ENCODE assay signal across 11 cellular contexts in the genomic region with DNA sequence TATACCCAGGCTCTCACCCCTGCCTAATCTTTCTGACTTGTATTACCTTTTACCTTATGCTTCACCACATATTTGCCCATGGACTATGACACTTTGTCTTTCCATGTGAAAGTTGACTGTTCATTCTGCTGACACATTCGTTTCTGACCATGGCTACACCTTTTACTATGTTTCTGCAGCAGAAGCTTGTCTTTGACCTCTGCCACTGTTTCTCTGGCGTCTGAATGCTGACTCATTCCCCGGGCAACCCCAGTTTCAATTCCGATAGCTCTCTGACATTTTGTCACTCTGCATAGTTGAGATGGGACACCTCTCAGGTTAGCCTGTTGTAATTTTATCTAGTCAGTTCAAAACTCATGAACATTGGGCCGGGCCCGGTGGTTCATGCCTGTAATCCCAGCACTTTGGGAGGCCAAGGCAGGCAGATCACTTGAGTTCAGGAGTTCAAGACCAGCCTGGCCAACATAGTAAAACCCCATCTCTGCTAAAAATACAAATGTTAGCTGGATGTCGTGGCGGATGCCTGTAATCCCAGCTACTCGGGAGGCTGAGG. TPM values are rescaled to one million over a fixed set of nuclear protein-coding genes. Genes with fewer than 3 reads are reported as not detected.
DNase-seq lines count a peak whose midpoint lies in the region; ATAC-seq and TF ChIP-seq lines count a peak whose summit lies in the region.
"Had no signal": no experiment of that assay in that cellular context is flagged by ENCODE, and none has a peak within 500 bp of the region (broad histone marks: within the 10 kb centered on the region; RNA-seq: fewer than 3 reads in every experiment).

No MANE protein-coding gene starts in this region.

- H2AK5ac ChIP-seq in IMR-90 (ENCODE audit: low read depth, low read length): no peak overlapping the region

- no peaks in the 10 kb centered on the region for H3K79me1 ChIP-seq in IMR-90 (ENCODE audit: low read depth in 1 of 2, low read length in 2 of 2)

- H3K36me3 Mint-ChIP-seq in osteocyte (ENCODE audit: unreplicated experiment): no peaks in the 10 kb centered on the region

- no peak for TF ChIP-seq RAD21 in IMR-90 (IDR thresholded peaks at IDR 0.05; ENCODE audit: low read length)

- no peak overlapping the region for H3K18ac ChIP-seq in IMR-90 (ENCODE audit: low read depth, low read length)

- no peak for TF ChIP-seq POLR2A in IMR-90 (IDR thresholded peaks at IDR 0.05; ENCODE audit: low read depth, low read length)
- TF ChIP-seq POLR2A in esophagus squamous epithelium (IDR thresholded peaks at IDR 0.05): no peak

- ATAC-seq in GM19463 (IDR thresholded peaks at IDR 0.05; ENCODE audit: unreplicated experiment) (peak; percentile 73), IMR-90 (ENCODE audit: low read depth) (no peak)

- H4K20me1 ChIP-seq in IMR-90 (ENCODE audit: insufficient read depth, low read length): no peaks in the 10 kb centered on the region

- H3K27me3 Mint-ChIP-seq in osteocyte (ENCODE audit: unreplicated experiment): peaks cover 4% of the 10 kb centered on the region

- no peak overlapping the region for H3K9ac ChIP-seq in IMR-90 (ENCODE audit: low read depth, low read length)

- no peaks in the 10 kb centered on the region for H3K9me3 ChIP-seq in IMR-90 (ENCODE audit: control insufficient read depth, insufficient read depth, low read length)
- no peaks in the 10 kb centered on the region for H3K9me3 ChIP-seq in esophagus squamous epithelium

- H3K27me3 ChIP-seq in IMR-90 (ENCODE audit: control insufficient read depth, insufficient read depth, low read length): no peaks in the 10 kb centered on the region
- H3K27me3 ChIP-seq in esophagus squamous epithelium: no peaks in the 10 kb centered on the region

- H3K56ac ChIP-seq in IMR-90 (ENCODE audit: extremely low read depth, insufficient read depth, low read length): no peak overlapping the region

- peak overlapping the region; percentile 49 for H2AFZ ChIP-seq in IMR-90 (replicated peaks; ENCODE audit: low read length, poor library complexity)

- intact Hi-C loops in IMR-90 (cut with micrococcal nuclease): no loop called here
- intact Hi-C loops in esophagus squamous epithelium (cut with DNase I): no loop called here

- H2BK20ac ChIP-seq in IMR-90 (ENCODE audit: low read depth, low read length): no peak overlapping the region

- H2AK9ac ChIP-seq in IMR-90 (replicated peaks; ENCODE audit: low read depth, low read length, poor library complexity): no peak overlapping the region

- WGBS in IMR-90 (ENCODE audit: extremely low coverage in 2 of 2, insufficient read length in 1 of 2), 2 experiments: 91% methylated on average over 6 of the region's 9 CpGs; no CpG with 5 or more reads in 1 of the 2 experiments
- WGBS in esophagus squamous epithelium, 2 donors: 68 to 83% methylated on average over 9 of the region's 9 CpGs

- no peak overlapping the region for H3K4me2 ChIP-seq in IMR-90 (ENCODE audit: low read depth, low read length)

- H3K27ac Mint-ChIP-seq in osteocyte (ENCODE audit: unreplicated experiment): no peak overlapping the region

- H3K27ac ChIP-seq in IMR-90 (ENCODE audit: insufficient read depth, low read length) (no peak overlapping the region), esophagus squamous epithelium (no peak overlapping the region)

- H2BK120ac ChIP-seq in IMR-90 (ENCODE audit: low read depth, low read length): no peak overlapping the region

- DNase-seq in GM12864 (ENCODE audit: low read depth) (peak; percentile 62), IMR-90 (no peak), iris pigment epithelial cell (ENCODE audit: low read depth) (peak; percentile 15), esophagus squamous epithelium (lab: John Stamatoyannopoulos, UW) (no peak), osteocyte (ENCODE audit: extremely low spot score, unreplicated experiment) (no peak), D341Med (ENCODE audit: low spot score) (no peak), GM03348 (ENCODE audit: low spot score) (no peak)
- DNase-seq: erythroblast had no signal

- no peak overlapping the region for H4K8ac ChIP-seq in IMR-90 (ENCODE audit: low read depth in 2 of 2, low read length in 2 of 2)

- dilution Hi-C loops in IMR-90 (cut with HindIII; ENCODE audit: low sequenced_read_pairs, unreplicated experiment): no loop called here

- H2BK15ac ChIP-seq in IMR-90 (ENCODE audit: low read depth, low read length): no peak overlapping the region

- H2BK5ac ChIP-seq in IMR-90 (ENCODE audit: low read depth, low read length, poor library complexity, severe bottlenecking): no peak overlapping the region

- H4K91ac ChIP-seq in IMR-90 (ENCODE audit: insufficient read depth, low read depth, low read length): no peak overlapping the region

- H3K4me1 ChIP-seq in IMR-90 (ENCODE audit: control insufficient read depth, insufficient read depth, low read length) (no peaks in the 10 kb centered on the region), esophagus squamous epithelium (peaks cover 0 to 13% (median 0%) of the 10 kb centered on the region in 3 donors)

- H3K9me3 Mint-ChIP-seq in osteocyte (ENCODE audit: unreplicated experiment): no peaks in the 10 kb centered on the region

- H3K4me3 ChIP-seq in GM12864 (ENCODE audit: low read depth, low read length): no peak overlapping the region
- no peak overlapping the region for H3K4me3 ChIP-seq in IMR-90 (ENCODE audit: insufficient read depth, low read depth, low read length)
- no peak overlapping the region for H3K4me3 ChIP-seq in esophagus squamous epithelium

- H3K4me1 Mint-ChIP-seq in osteocyte (ENCODE audit: unreplicated experiment): no peaks in the 10 kb centered on the region

- H3K36me3 ChIP-seq in IMR-90 (ENCODE audit: control insufficient read depth, insufficient read depth, low read length): no peaks in the 10 kb centered on the region
- no peaks in the 10 kb centered on the region for H3K36me3 ChIP-seq in esophagus squamous epithelium

- no peak overlapping the region for H4K5ac ChIP-seq in IMR-90 (ENCODE audit: low read depth, low read length)

- in situ Hi-C loops in IMR-90 (cut with MboI; ENCODE audit: low sequenced_read_pairs): loop anchor here (25.0 kb wide), 1 partner anchor 436 kb away; no protein-coding TSS in a partner anchor

- POLR2A ChIA-PET in IMR-90 (lab: Charles Lee; ENCODE audit: unreplicated experiment): interaction anchor here (0.6 kb wide), 1 partner anchor 21 kb away, joined by 5 read pairs; no protein-coding TSS in a partner anchor

- no peaks in the 10 kb centered on the region; the same call in 1 of the 2 replicates for H3K9me1 ChIP-seq in IMR-90 (ENCODE audit: insufficient read depth, low read length)

- no peak overlapping the region for H3K4me3 Mint-ChIP-seq in osteocyte (ENCODE audit: unreplicated experiment)

- no peak overlapping the region for H3K14ac ChIP-seq in IMR-90 (replicated peaks; ENCODE audit: low read depth, low read length)

- H3K4ac ChIP-seq in IMR-90 (ENCODE audit: low read depth, low read length): no peak overlapping the region

- CTCF ChIA-PET in IMR-90 (lab: Yijun Ruan, JAX): interaction anchor here (0.8 kb wide), 1 partner anchor 121 kb away, joined by 3 read pairs; no protein-coding TSS in a partner anchor

- no peak overlapping the region for H3K23ac ChIP-seq in IMR-90 (ENCODE audit: low read depth, low read length)

- no peak for TF ChIP-seq CTCF in GM12864 (IDR thresholded peaks at IDR 0.05; ENCODE audit: low read depth, low read length, missing control alignments)
- no peak for TF ChIP-seq CTCF in IMR-90 (conservative IDR thresholded peaks at IDR 0.05; ENCODE audit: low read depth, low read length)
- TF ChIP-seq CTCF in esophagus squamous epithelium (IDR thresholded peaks at IDR 0.05): no peak
- TF ChIP-seq CTCF in osteocyte (IDR thresholded peaks at IDR 0.05): no peak

- BruUV-seq in IMR-90 (replicated peaks; lab: Mats Ljungman, UMichigan): no TSS peak

TF ChIP-seq in IMR-90, 13 proteins besides CTCF, POLR2A, EP300 and RAD21:
- TF ChIP-seq RFX5 (IDR thresholded peaks at IDR 0.05; ENCODE audit: low read depth, low read length) (no peak), MAFK (IDR thresholded peaks at IDR 0.05; ENCODE audit: low read depth, low read length) (peak; percentile 79), CEBPB (IDR thresholded peaks at IDR 0.05; ENCODE audit: low read depth, low read length) (no peak), CHD1 (IDR thresholded peaks at IDR 0.05; ENCODE audit: low read depth, low read length) (no peak), NFE2L2 (IDR thresholded peaks at IDR 0.05; ENCODE audit: low read depth, low read length) (no peak; the same call in 1 of the 2 replicates), RCOR1 (IDR thresholded peaks at IDR 0.05; ENCODE audit: insufficient replicate concordance, low read length) (no peak)

RNA-seq across cellular contexts. Expression of a gene that starts 50.7 kb away (rescaled TPM):
- total RNA-seq in IMR-90 (2012; rRNA removed): not detected in 2 replicates
- 0.07 TPM in 1 of 2 replicates, not detected in the other for polyA plus RNA-seq in IMR-90 (2012; rRNA removed)
- not detected in 2 replicates for polyA plus RNA-seq in IMR-90 (2012; cell fraction: cytosol; rRNA removed)
- not detected in 2 replicates for polyA plus RNA-seq in IMR-90 (2012; cell fraction: nucleus; rRNA removed; ENCODE audit: low replicate concordance)
- total RNA-seq in esophagus squamous epithelium: under 1 TPM in 1 of 4 donors, not detected in 3; 0.19 TPM
- not detected in 2 replicates for total RNA-seq in osteocyte
- total RNA-seq: LHCN-M2 had no signal
- polyA plus RNA-seq: neural cell had no signal

RNA-seq across cellular contexts. Expression of a gene that starts 52.8 kb away (rescaled TPM):
- total RNA-seq in IMR-90 (2012; rRNA removed) (44.6 and 92.8 TPM in 2 replicates), esophagus squamous epithelium (100 to 1,000 TPM in 2 of 4 donors, 10 to 100 TPM in 2; 66.1 to 109 (median 86.5) TPM), osteocyte (36.0 and 39.1 TPM in 2 replicates)
- polyA plus RNA-seq in IMR-90 (2012; rRNA removed): 17.6 and 22.5 TPM in 2 replicates
- polyA plus RNA-seq in IMR-90 (2012; cell fraction: cytosol; rRNA removed): 4.2 and 6.1 TPM in 2 replicates
- 9.1 and 34.1 TPM in 2 replicates for polyA plus RNA-seq in IMR-90 (2012; cell fraction: nucleus; rRNA removed; ENCODE audit: low replicate concordance)

RNA-seq across cellular contexts. Expression of a gene that starts 53.9 kb away (rescaled TPM):
- 69.7 and 74.4 TPM in 2 replicates for total RNA-seq in IMR-90 (2012; rRNA removed)
- polyA plus RNA-seq in IMR-90 (2012; rRNA removed): 22.6 and 28.4 TPM in 2 replicates
- polyA plus RNA-seq in IMR-90 (2012; cell fraction: cytosol; rRNA removed): 8.9 and 12.3 TPM in 2 replicates
- polyA plus RNA-seq in IMR-90 (2012; cell fraction: nucleus; rRNA removed; ENCODE audit: low replicate concordance): 19.6 and 68.9 TPM in 2 replicates
- 10 to 100 TPM; 44.4 to 91.7 (median 59.1) TPM for total RNA-seq in esophagus squamous epithelium
- 38.8 and 39.2 TPM in 2 replicates for total RNA-seq in osteocyte

Comparison
In these comparisons a context has a peak if more than half of its experiments do, and no peak if none do; other contexts are left out.
1. DNase-seq: peak in GM12864 (single experiment) and iris pigment epithelial cell (single experiment); none in IMR-90 (single experiment), esophagus squamous epithelium (single experiment), osteocyte (single experiment), D341Med (single experiment) and GM03348 (single experiment).